1 cellular context compared by ENCODE assay signal in the genomic region with DNA sequence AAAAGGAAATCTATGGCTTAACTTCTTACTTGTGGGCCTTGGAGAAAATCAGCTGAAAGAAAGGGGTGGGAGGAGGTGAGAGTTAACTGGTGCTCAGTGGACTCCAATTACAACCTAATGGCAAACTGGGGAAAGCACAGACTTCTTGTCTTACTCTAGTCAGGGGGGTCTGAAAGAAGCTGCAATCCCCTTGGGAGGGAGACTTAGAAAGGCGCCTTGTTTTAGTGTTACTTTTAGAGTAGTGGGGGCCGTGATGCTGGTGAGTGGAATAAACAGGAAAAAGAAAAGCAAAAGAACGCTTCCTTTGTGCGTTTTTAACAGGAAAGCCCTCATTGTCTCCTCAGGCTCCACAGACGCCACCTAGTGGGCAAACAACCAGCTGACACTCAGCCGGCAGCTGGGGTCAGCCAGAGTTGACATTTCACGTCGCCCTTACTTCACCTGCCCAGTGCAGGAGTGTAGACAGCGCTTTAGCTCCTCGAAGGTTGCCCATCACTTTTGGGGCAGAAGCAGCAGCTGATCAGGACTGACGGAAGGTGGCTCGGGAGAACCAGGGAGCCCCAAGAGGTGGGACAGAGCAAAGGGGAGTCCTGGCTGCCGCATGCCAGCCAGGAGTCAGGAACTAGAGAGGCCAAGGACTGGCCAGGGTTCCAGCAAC.
TF ChIP-seq lines count a peak whose summit lies in the region.

No MANE protein-coding gene starts in this region.

TF ChIP-seq in GM12878, 131 proteins besides CTCF, POLR2A, EP300 and RAD21 (continued from another document):
- TF ChIP-seq, protein P1, sequence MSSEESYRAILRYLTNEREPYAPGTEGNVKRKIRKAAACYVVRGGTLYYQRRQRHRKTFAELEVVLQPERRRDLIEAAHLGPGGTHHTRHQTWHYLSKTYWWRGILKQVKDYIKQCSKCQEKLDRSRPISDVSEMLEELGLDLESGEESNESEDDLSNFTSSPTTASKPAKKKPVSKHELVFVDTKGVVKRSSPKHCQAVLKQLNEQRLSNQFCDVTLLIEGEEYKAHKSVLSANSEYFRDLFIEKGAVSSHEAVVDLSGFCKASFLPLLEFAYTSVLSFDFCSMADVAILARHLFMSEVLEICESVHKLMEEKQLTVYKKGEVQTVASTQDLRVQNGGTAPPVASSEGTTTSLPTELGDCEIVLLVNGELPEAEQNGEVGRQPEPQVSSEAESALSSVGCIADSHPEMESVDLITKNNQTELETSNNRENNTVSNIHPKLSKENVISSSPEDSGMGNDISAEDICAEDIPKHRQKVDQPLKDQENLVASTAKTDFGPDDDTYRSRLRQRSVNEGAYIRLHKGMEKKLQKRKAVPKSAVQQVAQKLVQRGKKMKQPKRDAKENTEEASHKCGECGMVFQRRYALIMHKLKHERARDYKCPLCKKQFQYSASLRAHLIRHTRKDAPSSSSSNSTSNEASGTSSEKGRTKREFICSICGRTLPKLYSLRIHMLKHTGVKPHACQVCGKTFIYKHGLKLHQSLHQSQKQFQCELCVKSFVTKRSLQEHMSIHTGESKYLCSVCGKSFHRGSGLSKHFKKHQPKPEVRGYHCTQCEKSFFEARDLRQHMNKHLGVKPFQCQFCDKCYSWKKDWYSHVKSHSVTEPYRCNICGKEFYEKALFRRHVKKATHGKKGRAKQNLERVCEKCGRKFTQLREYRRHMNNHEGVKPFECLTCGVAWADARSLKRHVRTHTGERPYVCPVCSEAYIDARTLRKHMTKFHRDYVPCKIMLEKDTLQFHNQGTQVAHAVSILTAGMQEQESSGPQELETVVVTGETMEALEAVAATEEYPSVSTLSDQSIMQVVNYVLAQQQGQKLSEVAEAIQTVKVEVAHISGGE (CRISPR knock-in tag; IDR thresholded peaks at IDR 0.05), result no peak
- TF ChIP-seq NRF1 (conservative IDR thresholded peaks at IDR 0.05; ENCODE audit: low read depth, low read length) (no peak), POLR2AphosphoS5 (IDR thresholded peaks at IDR 0.05; ENCODE audit: low read length) (no peak), GATAD2B (conservative IDR thresholded peaks at IDR 0.05; ENCODE audit: low read depth) (0 out of 2 replicates have a peak, but pooled peaks have one; percentile 37), EZH2 (IDR thresholded peaks at IDR 0.05; ENCODE audit: borderline replicate concordance, control insufficient read depth, low read depth, low read length) (no peak), CHD2 (IDR thresholded peaks at IDR 0.05; ENCODE audit: borderline replicate concordance, low read depth, low read length) (no peak), MEF2B (IDR thresholded peaks at IDR 0.05; ENCODE audit: partially characterized antibody, poor library complexity, severe bottlenecking) (peak; percentile 86), POU2F2 (IDR thresholded peaks at IDR 0.05; ENCODE audit: borderline replicate concordance, low read depth, low read length) (peak; percentile 32; the same call in 1 of the 3 replicates), ZNF274 (IDR thresholded peaks at IDR 0.05; ENCODE audit: insufficient read depth, insufficient read length) (no peak), CREM (IDR thresholded peaks at IDR 0.05; ENCODE audit: low read depth) (peak; percentile 59; the same call in 1 of the 2 replicates), BHLHE40 (IDR thresholded peaks at IDR 0.05; ENCODE audit: borderline replicate concordance in 1 of 2, low read depth in 2 of 2, low read length in 1 of 2) (no peak), TCF3 (IDR thresholded peaks at IDR 0.05; ENCODE audit: borderline replicate concordance, insufficient read depth, low read depth, low read length) (0 out of 2 replicates have a peak, but pooled peaks have one; percentile 58), CEBPB (IDR thresholded peaks at IDR 0.05; ENCODE audit: borderline replicate concordance in 1 of 2, low read depth in 2 of 2, low read length in 2 of 2) (no peak), WRNIP1 (IDR thresholded peaks at IDR 0.05; ENCODE audit: borderline replicate concordance, low read depth, low read length) (no peak), SIN3A (IDR thresholded peaks at IDR 0.05; ENCODE audit: low read depth, low read length) (no peak), IKZF2 (IDR thresholded peaks at IDR 0.05) (0 out of 4 replicates have a peak, but pooled peaks have one; percentile 30 to 46), PAX5 (IDR thresholded peaks at IDR 0.05; ENCODE audit: borderline replicate concordance, low read depth, low read length) (no peak), SMC3 (IDR thresholded peaks at IDR 0.05; ENCODE audit: borderline replicate concordance, low read length) (peak; percentile 74), ASH2L (IDR thresholded peaks at IDR 0.05; ENCODE audit: borderline replicate concordance, low read depth) (no peak), IKZF1 (conservative IDR thresholded peaks at IDR 0.05) (peak; percentile 54), FOXM1 (IDR thresholded peaks at IDR 0.05; ENCODE audit: low read depth, low read length) (no peak), RB1 (IDR thresholded peaks at IDR 0.05; ENCODE audit: borderline replicate concordance) (peak; percentile 28; the same call in 1 of the 2 replicates), SIX5 (IDR thresholded peaks at IDR 0.05; ENCODE audit: low read depth, low read length, severe bottlenecking) (no peak), NBN (IDR thresholded peaks at IDR 0.05) (peak; percentile 86), SMAD1 (IDR thresholded peaks at IDR 0.05; ENCODE audit: low read depth, partially characterized antibody) (no peak), NR2F1 (conservative IDR thresholded peaks at IDR 0.05) (peak; percentile 84), BACH1 (IDR thresholded peaks at IDR 0.05; ENCODE audit: borderline replicate concordance) (no peak), PML (IDR thresholded peaks at IDR 0.05; ENCODE audit: low read length) (no peak), YY1 (IDR thresholded peaks at IDR 0.05; ENCODE audit: low read depth, low read length) (peak; percentile 77), MTA2 (IDR thresholded peaks at IDR 0.05; ENCODE audit: low read depth) (peak; percentile 52), SMARCA5 (IDR thresholded peaks at IDR 0.05) (peak; percentile 68; the same call in 1 of the 2 replicates), YBX1 (IDR thresholded peaks at IDR 0.05) (no peak)
- TF ChIP-seq, protein P2, sequence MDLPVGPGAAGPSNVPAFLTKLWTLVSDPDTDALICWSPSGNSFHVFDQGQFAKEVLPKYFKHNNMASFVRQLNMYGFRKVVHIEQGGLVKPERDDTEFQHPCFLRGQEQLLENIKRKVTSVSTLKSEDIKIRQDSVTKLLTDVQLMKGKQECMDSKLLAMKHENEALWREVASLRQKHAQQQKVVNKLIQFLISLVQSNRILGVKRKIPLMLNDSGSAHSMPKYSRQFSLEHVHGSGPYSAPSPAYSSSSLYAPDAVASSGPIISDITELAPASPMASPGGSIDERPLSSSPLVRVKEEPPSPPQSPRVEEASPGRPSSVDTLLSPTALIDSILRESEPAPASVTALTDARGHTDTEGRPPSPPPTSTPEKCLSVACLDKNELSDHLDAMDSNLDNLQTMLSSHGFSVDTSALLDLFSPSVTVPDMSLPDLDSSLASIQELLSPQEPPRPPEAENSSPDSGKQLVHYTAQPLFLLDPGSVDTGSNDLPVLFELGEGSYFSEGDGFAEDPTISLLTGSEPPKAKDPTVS (IDR thresholded peaks at IDR 0.05; ENCODE audit: low read depth, low read length), result no peak
- TF ChIP-seq, protein P3, sequence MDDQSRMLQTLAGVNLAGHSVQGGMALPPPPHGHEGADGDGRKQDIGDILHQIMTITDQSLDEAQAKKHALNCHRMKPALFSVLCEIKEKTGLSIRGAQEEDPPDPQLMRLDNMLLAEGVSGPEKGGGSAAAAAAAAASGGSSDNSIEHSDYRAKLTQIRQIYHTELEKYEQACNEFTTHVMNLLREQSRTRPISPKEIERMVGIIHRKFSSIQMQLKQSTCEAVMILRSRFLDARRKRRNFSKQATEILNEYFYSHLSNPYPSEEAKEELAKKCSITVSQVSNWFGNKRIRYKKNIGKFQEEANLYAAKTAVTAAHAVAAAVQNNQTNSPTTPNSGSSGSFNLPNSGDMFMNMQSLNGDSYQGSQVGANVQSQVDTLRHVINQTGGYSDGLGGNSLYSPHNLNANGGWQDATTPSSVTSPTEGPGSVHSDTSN (IDR thresholded peaks at IDR 0.05; ENCODE audit: insufficient replicate concordance, low read depth, low read length), result peak; percentile 40
- TF ChIP-seq, protein P4, sequence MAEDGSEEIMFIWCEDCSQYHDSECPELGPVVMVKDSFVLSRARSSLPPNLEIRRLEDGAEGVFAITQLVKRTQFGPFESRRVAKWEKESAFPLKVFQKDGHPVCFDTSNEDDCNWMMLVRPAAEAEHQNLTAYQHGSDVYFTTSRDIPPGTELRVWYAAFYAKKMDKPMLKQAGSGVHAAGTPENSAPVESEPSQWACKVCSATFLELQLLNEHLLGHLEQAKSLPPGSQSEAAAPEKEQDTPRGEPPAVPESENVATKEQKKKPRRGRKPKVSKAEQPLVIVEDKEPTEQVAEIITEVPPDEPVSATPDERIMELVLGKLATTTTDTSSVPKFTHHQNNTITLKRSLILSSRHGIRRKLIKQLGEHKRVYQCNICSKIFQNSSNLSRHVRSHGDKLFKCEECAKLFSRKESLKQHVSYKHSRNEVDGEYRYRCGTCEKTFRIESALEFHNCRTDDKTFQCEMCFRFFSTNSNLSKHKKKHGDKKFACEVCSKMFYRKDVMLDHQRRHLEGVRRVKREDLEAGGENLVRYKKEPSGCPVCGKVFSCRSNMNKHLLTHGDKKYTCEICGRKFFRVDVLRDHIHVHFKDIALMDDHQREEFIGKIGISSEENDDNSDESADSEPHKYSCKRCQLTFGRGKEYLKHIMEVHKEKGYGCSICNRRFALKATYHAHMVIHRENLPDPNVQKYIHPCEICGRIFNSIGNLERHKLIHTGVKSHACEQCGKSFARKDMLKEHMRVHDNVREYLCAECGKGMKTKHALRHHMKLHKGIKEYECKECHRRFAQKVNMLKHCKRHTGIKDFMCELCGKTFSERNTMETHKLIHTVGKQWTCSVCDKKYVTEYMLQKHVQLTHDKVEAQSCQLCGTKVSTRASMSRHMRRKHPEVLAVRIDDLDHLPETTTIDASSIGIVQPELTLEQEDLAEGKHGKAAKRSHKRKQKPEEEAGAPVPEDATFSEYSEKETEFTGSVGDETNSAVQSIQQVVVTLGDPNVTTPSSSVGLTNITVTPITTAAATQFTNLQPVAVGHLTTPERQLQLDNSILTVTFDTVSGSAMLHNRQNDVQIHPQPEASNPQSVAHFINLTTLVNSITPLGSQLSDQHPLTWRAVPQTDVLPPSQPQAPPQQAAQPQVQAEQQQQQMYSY (CRISPR knock-in tag; IDR thresholded peaks at IDR 0.05), result no peak
- TF ChIP-seq, protein P5, sequence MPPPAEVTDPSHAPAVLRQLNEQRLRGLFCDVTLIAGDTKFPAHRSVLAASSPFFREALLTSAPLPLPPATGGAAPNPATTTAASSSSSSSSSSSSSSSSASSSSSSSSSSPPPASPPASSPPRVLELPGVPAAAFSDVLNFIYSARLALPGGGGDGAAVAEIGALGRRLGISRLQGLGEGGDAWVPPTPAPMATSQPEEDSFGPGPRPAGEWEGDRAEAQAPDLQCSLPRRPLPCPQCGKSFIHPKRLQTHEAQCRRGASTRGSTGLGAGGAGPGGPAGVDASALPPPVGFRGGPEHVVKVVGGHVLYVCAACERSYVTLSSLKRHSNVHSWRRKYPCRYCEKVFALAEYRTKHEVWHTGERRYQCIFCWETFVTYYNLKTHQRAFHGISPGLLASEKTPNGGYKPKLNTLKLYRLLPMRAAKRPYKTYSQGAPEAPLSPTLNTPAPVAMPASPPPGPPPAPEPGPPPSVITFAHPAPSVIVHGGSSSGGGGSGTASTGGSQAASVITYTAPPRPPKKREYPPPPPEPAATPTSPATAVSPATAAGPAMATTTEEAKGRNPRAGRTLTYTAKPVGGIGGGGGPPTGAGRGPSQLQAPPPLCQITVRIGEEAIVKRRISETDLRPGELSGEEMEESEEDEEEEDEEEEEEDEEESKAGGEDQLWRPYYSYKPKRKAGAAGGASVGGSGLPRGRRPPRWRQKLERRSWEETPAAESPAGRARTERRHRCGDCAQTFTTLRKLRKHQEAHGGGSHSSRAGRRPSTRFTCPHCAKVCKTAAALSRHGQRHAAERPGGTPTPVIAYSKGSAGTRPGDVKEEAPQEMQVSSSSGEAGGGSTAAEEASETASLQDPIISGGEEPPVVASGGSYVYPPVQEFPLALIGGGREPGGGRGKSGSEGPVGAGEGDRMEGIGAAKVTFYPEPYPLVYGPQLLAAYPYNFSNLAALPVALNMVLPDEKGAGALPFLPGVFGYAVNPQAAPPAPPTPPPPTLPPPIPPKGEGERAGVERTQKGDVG (CRISPR knock-in tag; IDR thresholded peaks at IDR 0.05), result no peak
- TF ChIP-seq, protein P6, sequence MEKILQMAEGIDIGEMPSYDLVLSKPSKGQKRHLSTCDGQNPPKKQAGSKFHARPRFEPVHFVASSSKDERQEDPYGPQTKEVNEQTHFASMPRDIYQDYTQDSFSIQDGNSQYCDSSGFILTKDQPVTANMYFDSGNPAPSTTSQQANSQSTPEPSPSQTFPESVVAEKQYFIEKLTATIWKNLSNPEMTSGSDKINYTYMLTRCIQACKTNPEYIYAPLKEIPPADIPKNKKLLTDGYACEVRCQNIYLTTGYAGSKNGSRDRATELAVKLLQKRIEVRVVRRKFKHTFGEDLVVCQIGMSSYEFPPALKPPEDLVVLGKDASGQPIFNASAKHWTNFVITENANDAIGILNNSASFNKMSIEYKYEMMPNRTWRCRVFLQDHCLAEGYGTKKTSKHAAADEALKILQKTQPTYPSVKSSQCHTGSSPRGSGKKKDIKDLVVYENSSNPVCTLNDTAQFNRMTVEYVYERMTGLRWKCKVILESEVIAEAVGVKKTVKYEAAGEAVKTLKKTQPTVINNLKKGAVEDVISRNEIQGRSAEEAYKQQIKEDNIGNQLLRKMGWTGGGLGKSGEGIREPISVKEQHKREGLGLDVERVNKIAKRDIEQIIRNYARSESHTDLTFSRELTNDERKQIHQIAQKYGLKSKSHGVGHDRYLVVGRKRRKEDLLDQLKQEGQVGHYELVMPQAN (conservative IDR thresholded peaks at IDR 0.05), result no peak
- TF ChIP-seq, protein P7, sequence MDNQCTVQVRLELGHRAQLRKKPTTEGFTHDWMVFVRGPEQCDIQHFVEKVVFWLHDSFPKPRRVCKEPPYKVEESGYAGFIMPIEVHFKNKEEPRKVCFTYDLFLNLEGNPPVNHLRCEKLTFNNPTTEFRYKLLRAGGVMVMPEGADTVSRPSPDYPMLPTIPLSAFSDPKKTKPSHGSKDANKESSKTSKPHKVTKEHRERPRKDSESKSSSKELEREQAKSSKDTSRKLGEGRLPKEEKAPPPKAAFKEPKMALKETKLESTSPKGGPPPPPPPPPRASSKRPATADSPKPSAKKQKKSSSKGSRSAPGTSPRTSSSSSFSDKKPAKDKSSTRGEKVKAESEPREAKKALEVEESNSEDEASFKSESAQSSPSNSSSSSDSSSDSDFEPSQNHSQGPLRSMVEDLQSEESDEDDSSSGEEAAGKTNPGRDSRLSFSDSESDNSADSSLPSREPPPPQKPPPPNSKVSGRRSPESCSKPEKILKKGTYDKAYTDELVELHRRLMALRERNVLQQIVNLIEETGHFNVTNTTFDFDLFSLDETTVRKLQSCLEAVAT (IDR thresholded peaks at IDR 0.05), result 0 out of 2 replicates have a peak, but pooled peaks have one; percentile 18
- TF ChIP-seq, protein P8, sequence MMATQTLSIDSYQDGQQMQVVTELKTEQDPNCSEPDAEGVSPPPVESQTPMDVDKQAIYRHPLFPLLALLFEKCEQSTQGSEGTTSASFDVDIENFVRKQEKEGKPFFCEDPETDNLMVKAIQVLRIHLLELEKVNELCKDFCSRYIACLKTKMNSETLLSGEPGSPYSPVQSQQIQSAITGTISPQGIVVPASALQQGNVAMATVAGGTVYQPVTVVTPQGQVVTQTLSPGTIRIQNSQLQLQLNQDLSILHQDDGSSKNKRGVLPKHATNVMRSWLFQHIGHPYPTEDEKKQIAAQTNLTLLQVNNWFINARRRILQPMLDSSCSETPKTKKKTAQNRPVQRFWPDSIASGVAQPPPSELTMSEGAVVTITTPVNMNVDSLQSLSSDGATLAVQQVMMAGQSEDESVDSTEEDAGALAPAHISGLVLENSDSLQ (IDR thresholded peaks at IDR 0.05), result peak; percentile 53
